Comparison of ENCODE assay signal across 8 cellular contexts in the genomic region with DNA sequence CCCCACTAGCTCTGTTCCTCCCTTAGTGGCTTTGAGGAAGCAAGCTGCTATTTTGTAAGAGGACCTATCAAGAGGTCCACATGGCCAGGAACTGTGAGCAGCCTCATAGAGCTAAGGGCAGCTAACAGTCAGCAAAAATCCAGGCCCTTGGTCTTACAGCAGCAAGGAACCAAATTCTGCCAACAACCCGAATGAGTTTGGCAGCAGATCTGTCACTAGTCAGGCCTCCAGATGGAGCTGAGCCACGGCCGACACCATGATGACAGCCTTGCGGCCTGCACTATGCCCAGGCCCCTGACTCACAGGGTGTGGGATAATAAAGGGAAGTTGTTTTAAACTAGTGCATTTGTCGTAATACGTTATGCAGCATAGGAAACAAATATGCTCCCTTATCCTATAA. TPM values are rescaled to one million over a fixed set of nuclear protein-coding genes. Genes with fewer than 3 reads are reported as not detected.
DNase-seq lines count a peak whose midpoint lies in the region; ATAC-seq, FAIRE-seq and TF ChIP-seq lines count a peak whose summit lies in the region.

No MANE protein-coding gene starts in this region.

- TF ChIP-seq CTCF in fibroblast of the aortic adventitia (IDR thresholded peaks at IDR 0.05; ENCODE audit: insufficient read depth, low read length) (no peak), pancreas (IDR thresholded peaks at IDR 0.05) (no peak), OCI-LY7 (conservative IDR thresholded peaks at IDR 0.05; ENCODE audit: low read length) (no peak)

- BruUV-seq in OCI-LY7 (replicated peaks; lab: Mats Ljungman, UMichigan), result no TSS peak

- peaks cover 0 to under 1% (median 0%) of the 10 kb centered on the region in 3 donors for H3K4me1 ChIP-seq in pancreas
- peaks cover 11% of the 10 kb centered on the region for H3K4me1 ChIP-seq in OCI-LY7 (ENCODE audit: insufficient read depth, low read length, poor library complexity, severe bottlenecking)

- POLR2A ChIA-PET in OCI-LY7 (lab: Charles Lee), result interaction anchor here (1.1 kb wide), 1 partner anchor 10 kb away, joined by 5 read pairs; no protein-coding TSS in a partner anchor

- no peak overlapping the region for H3K4me2 ChIP-seq in OCI-LY7 (ENCODE audit: low read length)

- FAIRE-seq in pancreas (lab: Jason Lieb, UNC), result no peak

- DNase-seq in Daoy (ENCODE audit: low read depth) (peak; percentile 94), T1000 (lab: John Stamatoyannopoulos, UW) (peak; percentile 46), fibroblast of the aortic adventitia (ENCODE audit: low read depth) (peak; percentile 100), pancreas (peak in 4 of 6 donors; percentile 16 to 67 (median 52)), COLO829 (ENCODE audit: low spot score) (no peak), NAMALWA (ENCODE audit: low spot score) (no peak), OCI-LY7 (ENCODE audit: low spot score) (no peak)

- no peaks in the 10 kb centered on the region for H3K27me3 ChIP-seq in pancreas

- no peak overlapping the region for H3K4me3 ChIP-seq in fibroblast of the aortic adventitia (ENCODE audit: low read depth, low read length)
- no peak overlapping the region for H3K4me3 ChIP-seq in pancreas
- H3K4me3 ChIP-seq in OCI-LY7 (ENCODE audit: low read depth, low read length, poor library complexity, severe bottlenecking), result no peak overlapping the region

- intact Hi-C loops in pancreas (cut with DNase I), result no loop called here
- intact Hi-C loops in OCI-LY7 (cut with micrococcal nuclease; ENCODE audit: unreplicated experiment), result no loop called here

- CTCF ChIA-PET in OCI-LY7 (lab: Charles Lee; ENCODE audit: unreplicated experiment), result no interaction called here

- H3K27ac ChIP-seq in pancreas (peak overlapping the region in 2 of 4 donors; percentile 29 to 48), OCI-LY7 (ENCODE audit: low read depth, low read length, poor library complexity, severe bottlenecking) (no peak overlapping the region)

- ATAC-seq in pancreas (peak; percentile 50 to 94 (median 85)), HG03439 (IDR thresholded peaks at IDR 0.05; ENCODE audit: unreplicated experiment) (no peak)

- no peaks in the 10 kb centered on the region for H4K20me1 ChIP-seq in OCI-LY7 (ENCODE audit: insufficient read depth, low read length)

- H2AFZ ChIP-seq in OCI-LY7 (ENCODE audit: low read length), result no peak overlapping the region

- 65 to 71% methylated on average over 6 of the region's 6 CpGs for WGBS in pancreas, 2 donors

- H3K36me3 ChIP-seq in pancreas (no peaks in the 10 kb centered on the region), OCI-LY7 (ENCODE audit: insufficient read depth, low read length) (no peaks in the 10 kb centered on the region)

- H3K9me2 ChIP-seq in OCI-LY7 (ENCODE audit: insufficient read depth, low read length), result no peaks in the 10 kb centered on the region

- H3K9me3 ChIP-seq in pancreas (no peaks in the 10 kb centered on the region), OCI-LY7 (ENCODE audit: low read length) (no peaks in the 10 kb centered on the region)

- no peaks in the 10 kb centered on the region for H3K79me2 ChIP-seq in OCI-LY7 (ENCODE audit: insufficient read depth, low read depth, low read length)

RNA-seq across cellular contexts. Expression of a gene that starts 28.0 kb away (rescaled TPM):
- 266 and 305 TPM in 2 replicates for total RNA-seq in Daoy (2014; rRNA removed; shearing (Covaris generic))
- total RNA-seq in fibroblast of the aortic adventitia (ENCODE audit: low replicate concordance) (56.7 and 164 TPM in 2 replicates), pancreas (100 to 1,000 TPM; 122 to 302 (median 193) TPM), OCI-LY7 (2022) (661 and 742 TPM in 2 replicates)
- 100 to 1,000 TPM; 329 to 427 TPM for polyA plus RNA-seq in pancreas
- 365 and 416 TPM in 2 replicates for total RNA-seq in OCI-LY7 (2014; rRNA removed; shearing (Covaris generic))

RNA-seq across cellular contexts. Expression of a gene that starts 35.3 kb away (rescaled TPM):
- 21.0 and 22.5 TPM in 2 replicates for total RNA-seq in Daoy (2014; rRNA removed; shearing (Covaris generic))
- total RNA-seq in fibroblast of the aortic adventitia (ENCODE audit: low replicate concordance) (21.6 and 26.2 TPM in 2 replicates), pancreas (10 to 100 TPM in 1 of 6 donors, 1 to 10 TPM in 5; 6.8 to 12.4 (median 9.4) TPM), OCI-LY7 (2022) (25.0 and 25.4 TPM in 2 replicates)
- 1 to 10 TPM; 3.3 to 6.6 TPM for polyA plus RNA-seq in pancreas
- total RNA-seq in OCI-LY7 (2014; rRNA removed; shearing (Covaris generic)), result 18.2 and 22.0 TPM in 2 replicates

Comparison
In these comparisons a context has a peak if more than half of its experiments do, and no peak if none do; other contexts are left out.
1. DNase-seq: peak in Daoy (single experiment), T1000 (single experiment), fibroblast of the aortic adventitia (single experiment) and pancreas (4 of 6); none in COLO829 (single experiment), NAMALWA (single experiment) and OCI-LY7 (single experiment).